39 cellular contexts compared by ENCODE assay signal in genomic region chr13:45778897-45779296, GRCh38.
"Had no signal": no experiment of that assay in that cellular context is flagged by ENCODE, and none has a peak within 500 bp of the region (broad histone marks: within the 10 kb centered on the region; RNA-seq: fewer than 3 reads in every experiment).

No MANE protein-coding gene starts in this region.

- H3K4me3 Mint-ChIP-seq: activated naive CD4-positive, alpha-beta T cell treated with anti-CD3 and anti-CD28 coated beads for 36 hours; activated naive CD4-positive, alpha-beta T cell treated with anti-CD3 and anti-CD28 coated beads, Interleukin-2, amount 50 U/mL, for 24 hours; activated naive CD8-positive, alpha-beta T cell; activated naive CD8-positive, alpha-beta T cell treated with anti-CD3 and anti-CD28 coated beads for 36 hours; activated naive CD8-positive, alpha-beta T cell treated with anti-CD3 and anti-CD28 coated beads, Interleukin-2, amount 10 ng/mL, durations not matched to agents 7 days and 5 days; activated naive CD8-positive, alpha-beta T cell treated with anti-CD3 and anti-CD28 coated beads, Interleukin-2, amount 50 U/mL, for 24 hours; activated T-cell treated with anti-CD3 and anti-CD28 coated beads, Interleukin-2, amount 50 U/mL, for 24 hours; activated T-cell treated with anti-CD3 and anti-CD28 coated beads, Interleukin-2, amount 50 U/mL, for 4 hours; activated T-cell treated with anti-CD3 and anti-CD28 coated beads, Interleukin-2, amount 50 U/mL, for 72 hours; activated T-helper 1 cell treated with anti-CD3 and anti-CD28 coated beads, Interleukin-12 subunit alpha, Interleukin-12 subunit beta, Interleukin-2, Interleukin-4 antibody, amounts not matched to agents 30 ng/mL and 10 ng/mL and 1 ng/mL, durations not matched to agents 14 hours and 24 hours and 36 hours; activated T-helper 17 cell treated with anti-CD3 and anti-CD28 coated beads, Interleukin-2, amount 50 U/mL, for 72 hours; brain; central memory CD8-positive, alpha-beta T cell had no signal

- H3K36me3 ChIP-seq: adrenal gland, ascending aorta, brain microvascular endothelial cell, breast epithelium, cardiac muscle cell had no signal

- H3K4me1 ChIP-seq: adrenal gland, breast epithelium had no signal

- H3K27me3 Mint-ChIP-seq: activated naive CD8-positive, alpha-beta T cell treated with anti-CD3 and anti-CD28 coated beads for 36 hours; activated naive CD8-positive, alpha-beta T cell treated with anti-CD3 and anti-CD28 coated beads, Interleukin-2, amount 10 ng/mL, durations not matched to agents 7 days and 5 days had no signal

- H3K27me3 ChIP-seq: adrenal gland, ascending aorta, body of pancreas, breast epithelium had no signal

- ATAC-seq: activated naive CD4-positive, alpha-beta T cell treated with anti-CD3 and anti-CD28 coated beads, Interleukin-2, amount 50 U/mL, for 72 hours; activated naive CD8-positive, alpha-beta T cell treated with anti-CD3 and anti-CD28 coated beads, Interleukin-2, amount 50 U/mL, for 24 hours; activated T-cell treated with anti-CD3 and anti-CD28 coated beads, Interleukin-2, amount 50 U/mL, for 4 hours; activated T-cell treated with anti-CD3 and anti-CD28 coated beads, Interleukin-2, amount 50 U/mL, for 72 hours; activated T-helper 17 cell treated with anti-CD3 and anti-CD28 coated beads, Interleukin-2, amount 50 U/mL, for 72 hours; body of pancreas had no signal

- H3K4me1 Mint-ChIP-seq: activated naive CD4-positive, alpha-beta T cell treated with anti-CD3 and anti-CD28 coated beads, Interleukin-2, amount 50 U/mL, for 24 hours; activated naive CD8-positive, alpha-beta T cell treated with anti-CD3 and anti-CD28 coated beads, Interleukin-2, amount 10 ng/mL, durations not matched to agents 7 days and 5 days; activated naive CD8-positive, alpha-beta T cell treated with anti-CD3 and anti-CD28 coated beads, Interleukin-2, amount 50 U/mL, for 24 hours; activated T-helper 17 cell treated with anti-CD3 and anti-CD28 coated beads, Interleukin-2, amount 50 U/mL, for 72 hours; central memory CD8-positive, alpha-beta T cell had no signal

- FAIRE-seq: astrocyte, bronchial epithelial cell had no signal

- H3K4me3 ChIP-seq: adrenal gland, ascending aorta, body of pancreas, breast epithelium, cardiac muscle cell had no signal

- H3K9me3 ChIP-seq: adrenal gland, ascending aorta, body of pancreas, breast epithelium had no signal

- H3K9me3 Mint-ChIP-seq: activated naive CD4-positive, alpha-beta T cell treated with anti-CD3 and anti-CD28 coated beads for 36 hours; activated naive CD4-positive, alpha-beta T cell treated with anti-CD3 and anti-CD28 coated beads, Interleukin-2, amount 50 U/mL, for 24 hours; activated naive CD4-positive, alpha-beta T cell treated with anti-CD3 and anti-CD28 coated beads, Interleukin-2, amount 50 U/mL, for 72 hours; activated naive CD8-positive, alpha-beta T cell treated with anti-CD3 and anti-CD28 coated beads for 36 hours; activated naive CD8-positive, alpha-beta T cell treated with anti-CD3 and anti-CD28 coated beads, Interleukin-2, amount 10 ng/mL, durations not matched to agents 7 days and 5 days; activated naive CD8-positive, alpha-beta T cell treated with anti-CD3 and anti-CD28 coated beads, Interleukin-2, amount 50 U/mL, for 24 hours; activated T-cell treated with anti-CD3 and anti-CD28 coated beads, Interleukin-2, amount 50 U/mL, for 24 hours; activated T-cell treated with anti-CD3 and anti-CD28 coated beads, Interleukin-2, amount 50 U/mL, for 4 hours; activated T-cell treated with anti-CD3 and anti-CD28 coated beads, Interleukin-2, amount 50 U/mL, for 72 hours; activated T-helper 1 cell treated with anti-CD3 and anti-CD28 coated beads, Interleukin-12 subunit alpha, Interleukin-12 subunit beta, Interleukin-2, Interleukin-4 antibody, amounts not matched to agents 30 ng/mL and 10 ng/mL and 1 ng/mL, durations not matched to agents 14 hours and 24 hours and 36 hours; activated T-helper 17 cell treated with anti-CD3 and anti-CD28 coated beads, Interleukin-2, amount 50 U/mL, for 72 hours; activated T-helper 2 cell treated with anti-CD3 and anti-CD28 coated beads, Interferon-gamma antibody, Interleukin-2, Interleukin-4, amounts not matched to agents 10 μg/mL and 5 μg/mL and 100 μg/mL, durations not matched to agents 14 hours and 24 hours and 36 hours; central memory CD8-positive, alpha-beta T cell had no signal

- H3K27ac ChIP-seq: adrenal gland, ascending aorta, body of pancreas, brain microvascular endothelial cell, breast epithelium, cardiac muscle cell had no signal

- H3K36me3 Mint-ChIP-seq: activated naive CD4-positive, alpha-beta T cell treated with anti-CD3 and anti-CD28 coated beads, Interleukin-2, amount 50 U/mL, for 24 hours; activated naive CD4-positive, alpha-beta T cell treated with anti-CD3 and anti-CD28 coated beads, Interleukin-2, amount 50 U/mL, for 72 hours; activated naive CD8-positive, alpha-beta T cell treated with anti-CD3 and anti-CD28 coated beads for 36 hours; activated naive CD8-positive, alpha-beta T cell treated with anti-CD3 and anti-CD28 coated beads, Interleukin-2, amount 10 ng/mL, durations not matched to agents 7 days and 5 days had no signal

- DNase-seq: activated effector memory CD4-positive, alpha-beta T cell treated with anti-CD3 and anti-CD28 coated beads, Interleukin-2, amount 50 U/mL, for 16 hours; activated effector memory CD4-positive, alpha-beta T cell treated with Interleukin-2 at 50 U/mL for 16 hours; activated gamma-delta T cell; activated gamma-delta T cell treated with Interleukin-2 at 50 U/mL for 16 hours; activated naive CD4-positive, alpha-beta T cell; activated naive CD4-positive, alpha-beta T cell treated with anti-CD3 and anti-CD28 coated beads for 36 hours; activated naive CD4-positive, alpha-beta T cell treated with anti-CD3 and anti-CD28 coated beads, Interleukin-2, amount 50 U/mL, for 16 hours; activated naive CD4-positive, alpha-beta T cell treated with Interleukin-2 at 50 U/mL for 16 hours; activated naive CD8-positive, alpha-beta T cell treated with anti-CD3 and anti-CD28 coated beads for 36 hours; activated naive CD8-positive, alpha-beta T cell treated with anti-CD3 and anti-CD28 coated beads, Interleukin-2, amount 10 ng/mL, durations not matched to agents 7 days and 5 days; activated naive CD8-positive, alpha-beta T cell treated with anti-CD3 and anti-CD28 coated beads, Interleukin-2, amount 50 U/mL, for 24 hours; activated T-cell treated with anti-CD3 and anti-CD28 coated beads, Interleukin-2, amount 50 U/mL, for 1 hour; activated T-cell treated with anti-CD3 and anti-CD28 coated beads, Interleukin-2, amount 50 U/mL, for 24 hours; activated T-cell treated with anti-CD3 and anti-CD28 coated beads, Interleukin-2, amount 50 U/mL, for 4 hours; activated T-cell treated with anti-CD3 and anti-CD28 coated beads, Interleukin-2, amount 50 U/mL, for 48 hours; activated T-cell treated with anti-CD3 and anti-CD28 coated beads, Interleukin-2, amount 50 U/mL, for 72 hours; adrenal gland; amniotic stem cell; amygdala; anterior cingulate cortex; aorta; body of pancreas; brain microvascular endothelial cell; caudate nucleus; central memory CD4-positive, alpha-beta T cell; cerebellar nuclear complex had no signal

- H3K27ac Mint-ChIP-seq: activated naive CD4-positive, alpha-beta T cell treated with anti-CD3 and anti-CD28 coated beads for 36 hours; activated naive CD4-positive, alpha-beta T cell treated with anti-CD3 and anti-CD28 coated beads, Interleukin-2, amount 50 U/mL, for 24 hours; activated naive CD4-positive, alpha-beta T cell treated with anti-CD3 and anti-CD28 coated beads, Interleukin-2, amount 50 U/mL, for 72 hours; activated naive CD8-positive, alpha-beta T cell; activated naive CD8-positive, alpha-beta T cell treated with anti-CD3 and anti-CD28 coated beads for 36 hours; activated naive CD8-positive, alpha-beta T cell treated with anti-CD3 and anti-CD28 coated beads, Interleukin-2, amount 10 ng/mL, durations not matched to agents 7 days and 5 days; activated naive CD8-positive, alpha-beta T cell treated with anti-CD3 and anti-CD28 coated beads, Interleukin-2, amount 50 U/mL, for 24 hours; activated T-cell treated with anti-CD3 and anti-CD28 coated beads, Interleukin-2, amount 50 U/mL, for 24 hours; activated T-cell treated with anti-CD3 and anti-CD28 coated beads, Interleukin-2, amount 50 U/mL, for 72 hours; activated T-helper 1 cell treated with anti-CD3 and anti-CD28 coated beads, Interleukin-12 subunit alpha, Interleukin-12 subunit beta, Interleukin-2, Interleukin-4 antibody, amounts not matched to agents 30 ng/mL and 10 ng/mL and 1 ng/mL, durations not matched to agents 14 hours and 24 hours and 36 hours; activated T-helper 17 cell treated with anti-CD3 and anti-CD28 coated beads, Interleukin-2, amount 50 U/mL, for 72 hours; activated T-helper 2 cell treated with anti-CD3 and anti-CD28 coated beads, Interferon-gamma antibody, Interleukin-2, Interleukin-4, amounts not matched to agents 10 μg/mL and 5 μg/mL and 100 μg/mL, durations not matched to agents 14 hours and 24 hours and 36 hours had no signal
